Comparison of ENCODE assay signal across 1 cellular context in genomic region chrX:45758738-45759397, GRCh38.
TF ChIP-seq lines count a peak whose summit lies in the region.

No MANE protein-coding gene starts in this region.

TF ChIP-seq in GM23338, 12 proteins besides CTCF, POLR2A, EP300 and RAD21 (continued from another document):
- TF ChIP-seq, protein P1, sequence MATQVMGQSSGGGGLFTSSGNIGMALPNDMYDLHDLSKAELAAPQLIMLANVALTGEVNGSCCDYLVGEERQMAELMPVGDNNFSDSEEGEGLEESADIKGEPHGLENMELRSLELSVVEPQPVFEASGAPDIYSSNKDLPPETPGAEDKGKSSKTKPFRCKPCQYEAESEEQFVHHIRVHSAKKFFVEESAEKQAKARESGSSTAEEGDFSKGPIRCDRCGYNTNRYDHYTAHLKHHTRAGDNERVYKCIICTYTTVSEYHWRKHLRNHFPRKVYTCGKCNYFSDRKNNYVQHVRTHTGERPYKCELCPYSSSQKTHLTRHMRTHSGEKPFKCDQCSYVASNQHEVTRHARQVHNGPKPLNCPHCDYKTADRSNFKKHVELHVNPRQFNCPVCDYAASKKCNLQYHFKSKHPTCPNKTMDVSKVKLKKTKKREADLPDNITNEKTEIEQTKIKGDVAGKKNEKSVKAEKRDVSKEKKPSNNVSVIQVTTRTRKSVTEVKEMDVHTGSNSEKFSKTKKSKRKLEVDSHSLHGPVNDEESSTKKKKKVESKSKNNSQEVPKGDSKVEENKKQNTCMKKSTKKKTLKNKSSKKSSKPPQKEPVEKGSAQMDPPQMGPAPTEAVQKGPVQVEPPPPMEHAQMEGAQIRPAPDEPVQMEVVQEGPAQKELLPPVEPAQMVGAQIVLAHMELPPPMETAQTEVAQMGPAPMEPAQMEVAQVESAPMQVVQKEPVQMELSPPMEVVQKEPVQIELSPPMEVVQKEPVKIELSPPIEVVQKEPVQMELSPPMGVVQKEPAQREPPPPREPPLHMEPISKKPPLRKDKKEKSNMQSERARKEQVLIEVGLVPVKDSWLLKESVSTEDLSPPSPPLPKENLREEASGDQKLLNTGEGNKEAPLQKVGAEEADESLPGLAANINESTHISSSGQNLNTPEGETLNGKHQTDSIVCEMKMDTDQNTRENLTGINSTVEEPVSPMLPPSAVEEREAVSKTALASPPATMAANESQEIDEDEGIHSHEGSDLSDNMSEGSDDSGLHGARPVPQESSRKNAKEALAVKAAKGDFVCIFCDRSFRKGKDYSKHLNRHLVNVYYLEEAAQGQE (IDR thresholded peaks at IDR 0.05; ENCODE audit: unreplicated experiment), result no peak
- no peak for TF ChIP-seq CREB1 (CRISPR knock-in tag; IDR thresholded peaks at IDR 0.05; ENCODE audit: low read depth)
